Comparison of ENCODE assay signal across 1 cellular context in genomic region chr16:56732832-56733231, GRCh38.
TF ChIP-seq lines count a peak whose summit lies in the region.

No MANE protein-coding gene starts in this region.

TF ChIP-seq in GM23338, 12 proteins besides CTCF, POLR2A, EP300 and RAD21 (continued from another document):
- no peak for TF ChIP-seq ZNF462 (CRISPR knock-in tag; IDR thresholded peaks at IDR 0.05)
- TF ChIP-seq ZNF114 (CRISPR knock-in tag; IDR thresholded peaks at IDR 0.05): no peak
- TF ChIP-seq STAT1 (IDR thresholded peaks at IDR 0.05; ENCODE audit: unreplicated experiment): no peak
